Comparison of ENCODE assay signal across 8 cellular contexts in the genomic region with DNA sequence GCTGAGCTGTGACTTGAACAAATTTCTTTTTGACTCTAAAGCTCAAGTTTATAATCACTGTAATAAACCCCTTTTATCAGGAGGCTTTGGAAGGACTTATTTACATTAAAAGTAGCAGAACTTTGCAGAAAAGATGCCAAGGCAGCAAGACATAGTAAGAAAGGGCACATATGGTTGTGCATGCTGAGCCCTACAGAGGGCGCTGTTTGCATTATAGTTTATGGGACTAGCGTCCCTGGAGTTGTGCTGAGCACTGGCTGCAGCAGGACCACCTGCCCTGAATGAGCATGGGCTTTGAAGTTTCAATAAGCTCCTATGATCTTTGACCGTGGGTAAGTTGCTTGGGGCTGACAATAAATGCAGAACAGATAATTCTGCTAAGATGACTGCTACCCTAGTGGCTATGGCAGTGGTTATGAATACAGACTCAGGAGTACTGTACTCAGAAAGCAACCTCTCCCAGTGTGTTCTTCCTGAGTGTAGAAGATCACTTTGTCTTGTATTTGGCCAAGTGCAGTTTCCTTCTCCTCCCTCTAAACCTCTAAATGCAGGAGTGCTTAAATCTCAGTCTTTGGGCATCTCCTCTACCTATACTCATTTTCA. TPM values are rescaled to one million over a fixed set of nuclear protein-coding genes. Genes with fewer than 3 reads are reported as not detected.
A peak's percentile ranks its signal among the peaks of the same experiment; 100 is the strongest.
DNase-seq lines count a peak whose midpoint lies in the region; ATAC-seq lines count a peak whose summit lies in the region.

No MANE protein-coding gene starts in this region.

- no peaks in the 10 kb centered on the region for H3K36me3 Mint-ChIP-seq in activated CD4-positive, alpha-beta memory T cell treated with anti-CD3 and anti-CD28 coated beads, Interleukin-2, amount 10 ng/mL, durations not matched to agents 7 days and 5 days (ENCODE audit: low read depth)

- CTCF ChIA-PET in activated CD4-positive, alpha-beta memory T cell treated with anti-CD3 and anti-CD28 coated beads, Interleukin-2, amount 10 ng/mL, durations not matched to agents 7 days and 5 days (lab: Charles Lee) = interaction anchor here (1.3 kb wide), 1 partner anchor 355 kb away, joined by 4 read pairs; no protein-coding TSS in a partner anchor

- POLR2A ChIA-PET in activated CD4-positive, alpha-beta memory T cell treated with anti-CD3 and anti-CD28 coated beads, Interleukin-2, amount 10 ng/mL, durations not matched to agents 7 days and 5 days (lab: Charles Lee) = no interaction called here

- ATAC-seq in left colon = peak; percentile 44
- no peak for ATAC-seq in HG02610 (IDR thresholded peaks at IDR 0.05; ENCODE audit: unreplicated experiment)
- no peak for ATAC-seq in HG02759 (IDR thresholded peaks at IDR 0.05; ENCODE audit: unreplicated experiment)

- peaks cover 24% of the 10 kb centered on the region for H3K27me3 Mint-ChIP-seq in activated CD4-positive, alpha-beta memory T cell treated with anti-CD3 and anti-CD28 coated beads, Interleukin-2, amount 10 ng/mL, durations not matched to agents 7 days and 5 days

- H3K4me1 Mint-ChIP-seq in activated CD4-positive, alpha-beta memory T cell treated with anti-CD3 and anti-CD28 coated beads, Interleukin-2, amount 10 ng/mL, durations not matched to agents 7 days and 5 days = no peaks in the 10 kb centered on the region

- H3K27ac Mint-ChIP-seq in activated CD4-positive, alpha-beta memory T cell treated with anti-CD3 and anti-CD28 coated beads, Interleukin-2, amount 10 ng/mL, durations not matched to agents 7 days and 5 days = no peak overlapping the region

- no peaks in the 10 kb centered on the region for H3K9me3 Mint-ChIP-seq in activated CD4-positive, alpha-beta memory T cell treated with anti-CD3 and anti-CD28 coated beads, Interleukin-2, amount 10 ng/mL, durations not matched to agents 7 days and 5 days

- intact Hi-C loops in left colon (cut with DNase I, micrococcal nuclease) = no loop called here

- no peak overlapping the region for H3K4me3 Mint-ChIP-seq in activated CD4-positive, alpha-beta memory T cell treated with anti-CD3 and anti-CD28 coated beads, Interleukin-2, amount 10 ng/mL, durations not matched to agents 7 days and 5 days

- DNase-seq in SHP77 (lab: John Stamatoyannopoulos, UW) = peak; percentile 16 to 32
- no peak for DNase-seq in SHP77 treated with DMSO at 0.1 percent for 48 hours (lab: John Stamatoyannopoulos, UW)
- DNase-seq in HT-29 (ENCODE audit: low spot score) = peak; percentile 32
- DNase-seq in activated CD4-positive, alpha-beta memory T cell treated with anti-CD3 and anti-CD28 coated beads, Interleukin-2, amount 10 ng/mL, durations not matched to agents 7 days and 5 days = peak; percentile 38
- peak in 1 of 2 donors; percentile 28 for DNase-seq in left colon
- DNase-seq in NCI-H345 (lab: John Stamatoyannopoulos, UW) = no peak

RNA-seq across cellular contexts. Expression of gene USP1, which starts 45.4 kb away (rescaled TPM):
- total RNA-seq in HT-29 (2014; rRNA removed; shearing (Covaris generic)) = 29.8 and 31.4 TPM in 2 replicates
- 10 to 100 TPM; 74.6 to 78.6 TPM for total RNA-seq in activated CD4-positive, alpha-beta memory T cell treated with anti-CD3 and anti-CD28 coated beads, Interleukin-2, amount 10 ng/mL, durations not matched to agents 7 days and 5 days
- 10 to 100 TPM; 21.2 to 23.3 TPM for total RNA-seq in left colon

Comparison
In these comparisons a context has a peak if more than half of its experiments do, and no peak if none do; other contexts are left out.
1. DNase-seq: peak in SHP77 (2 of 2), HT-29 (single experiment) and activated CD4-positive, alpha-beta memory T cell treated with anti-CD3 and anti-CD28 coated beads, Interleukin-2, amount 10 ng/mL, durations not matched to agents 7 days and 5 days (single experiment); none in SHP77 treated with DMSO at 0.1 percent for 48 hours (single experiment) and NCI-H345 (single experiment).